Comparison of ENCODE assay signal across 10 cellular contexts in the genomic region with DNA sequence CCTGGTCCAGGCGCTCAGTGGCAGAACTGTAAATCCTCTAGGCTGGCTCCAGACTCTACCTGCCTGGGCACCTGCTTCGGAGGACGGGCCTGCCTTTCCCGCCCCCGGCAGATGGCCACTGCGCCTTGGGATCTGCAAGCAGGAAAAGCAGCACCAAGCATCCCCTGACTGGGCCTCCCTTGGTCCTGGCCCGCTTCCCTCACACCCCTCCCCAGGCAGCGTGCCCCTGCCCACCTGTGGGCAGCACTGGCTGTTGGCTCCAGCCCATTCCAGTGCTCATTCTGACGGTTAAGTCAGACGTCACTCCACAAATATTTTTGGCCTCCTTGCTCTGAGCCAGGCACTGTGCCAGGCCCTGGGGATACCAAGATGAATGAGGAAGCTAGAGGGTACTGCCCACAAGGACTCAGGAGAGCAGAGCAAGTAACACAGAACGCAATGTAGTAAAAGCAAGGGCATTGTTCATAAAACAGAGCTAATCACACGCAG. TPM values are rescaled to one million over a fixed set of nuclear protein-coding genes. Genes with fewer than 3 reads are reported as not detected.
DNase-seq lines count a peak whose midpoint lies in the region; ATAC-seq and TF ChIP-seq lines count a peak whose summit lies in the region.
"Had no signal": no experiment of that assay in that cellular context is flagged by ENCODE, and none has a peak within 500 bp of the region (broad histone marks: within the 10 kb centered on the region; RNA-seq: fewer than 3 reads in every experiment).

No MANE protein-coding gene starts in this region.

- H3K9me3 ChIP-seq in RWPE2 (ENCODE audit: severe bottlenecking) = no peaks in the 10 kb centered on the region
- H3K9me3 ChIP-seq in transverse colon = no peaks in the 10 kb centered on the region

- ATAC-seq in RWPE2 (ENCODE audit: low read depth) = peak; percentile 88
- no peak for ATAC-seq in GM21526 (IDR thresholded peaks at IDR 0.05; ENCODE audit: low FRiP score, unreplicated experiment)

- no peak for TF ChIP-seq POLR2A in transverse colon (IDR thresholded peaks at IDR 0.05)

- intact Hi-C loops in transverse colon (cut with DNase I; ENCODE audit: low total_unique reads) = no loop called here

- H3K27ac ChIP-seq in RWPE2 (ENCODE audit: poor library complexity, severe bottlenecking) (peak overlapping the region; percentile 80), transverse colon (peak overlapping the region in 1 of 4 donors; percentile 49)

- H3K4me3 ChIP-seq in RWPE2 (ENCODE audit: severe bottlenecking) (no peak overlapping the region), fibroblast of the aortic adventitia (ENCODE audit: low read depth, low read length) (no peak overlapping the region), transverse colon (no peak overlapping the region)

- no peak for TF ChIP-seq EP300 in transverse colon (IDR thresholded peaks at IDR 0.05; ENCODE audit: low read depth)

- DNase-seq in NCI-H1105 treated with DMSO at 0.1 percent for 48 hours (lab: John Stamatoyannopoulos, UW) (peak; percentile 28), NCI-H1105 (lab: John Stamatoyannopoulos, UW) (no peak), RWPE2 (ENCODE audit: low spot score) (peak; percentile 91), fibroblast of the aortic adventitia (ENCODE audit: low read depth) (peak; percentile 60), transverse colon (peak; percentile 67), NCI-H524 (lab: John Stamatoyannopoulos, UW) (no peak)
- no peak for DNase-seq in stimulated activated CD4-positive, alpha-beta T cell treated with anti-CD3 and anti-CD28 coated beads, Interleukin-4, amount 100 ng/mL, for 24 hours
- DNase-seq: activated CD4-positive, alpha-beta T cell treated with anti-CD3 and anti-CD28 coated beads for 48 hours; KBM-7 had no signal

- WGBS in transverse colon (ENCODE audit: low coverage in 1 of 2), 2 donors = 46 to 50% methylated on average over 1 to 12 of the region's 12 CpGs

- H3K4me1 ChIP-seq in RWPE2 (ENCODE audit: insufficient read depth, poor library complexity, severe bottlenecking) (peaks cover 22% of the 10 kb centered on the region), transverse colon (peaks cover 0 to 12% (median 9%) of the 10 kb centered on the region in 4 donors)

- H3K36me3 ChIP-seq in RWPE2 (ENCODE audit: low read depth) (no peaks in the 10 kb centered on the region), transverse colon (no peaks in the 10 kb centered on the region)

- TF ChIP-seq CTCF in RWPE2 (IDR thresholded peaks at IDR 0.05; ENCODE audit: poor library complexity, severe bottlenecking) = no peak
- no peak for TF ChIP-seq CTCF in fibroblast of the aortic adventitia (IDR thresholded peaks at IDR 0.05; ENCODE audit: insufficient read depth, low read length)
- TF ChIP-seq CTCF in transverse colon (IDR thresholded peaks at IDR 0.05) = no peak

- in situ Hi-C loops in transverse colon (cut with MboI; ENCODE audit: low pct_ligation_motif_present in 1 of 4, low pct_unique_long_range_greater_than_20kb in 1 of 4, low sequenced_read_pairs in 3 of 4) = no loop called here

- H3K27me3 ChIP-seq in RWPE2 (ENCODE audit: insufficient read depth, poor library complexity, severe bottlenecking) (no peaks in the 10 kb centered on the region), transverse colon (peaks cover 26% of the 10 kb centered on the region)

RNA-seq across cellular contexts. Expression of gene BLACAT1, which starts 22.0 kb away (rescaled TPM):
- 0.09 TPM in 1 of 2 replicates, not detected in the other for total RNA-seq in fibroblast of the aortic adventitia (ENCODE audit: low replicate concordance)
- total RNA-seq in transverse colon = under 1 TPM in 1 of 4 donors, not detected in 3; 0.48 TPM

RNA-seq across cellular contexts. Expression of gene CDK18, which starts 26.7 kb away (rescaled TPM):
- total RNA-seq in fibroblast of the aortic adventitia (ENCODE audit: low replicate concordance) (0.27 and 1.6 TPM in 2 replicates), transverse colon (100 to 1,000 TPM in 1 of 4 donors, 10 to 100 TPM in 3; 28.8 to 112 (median 33.5) TPM)

RNA-seq across cellular contexts. Expression of gene LEMD1, which starts 55.9 kb away (rescaled TPM):
- total RNA-seq in fibroblast of the aortic adventitia (ENCODE audit: low replicate concordance) (0.36 TPM in 1 of 2 replicates, not detected in the other), transverse colon (not detected)

Comparison
In these comparisons a context has a peak if more than half of its experiments do, and no peak if none do; other contexts are left out.
1. DNase-seq: peak in NCI-H1105 treated with DMSO at 0.1 percent for 48 hours (single experiment), RWPE2 (single experiment), fibroblast of the aortic adventitia (single experiment) and transverse colon (single experiment); none in NCI-H1105 (single experiment), stimulated activated CD4-positive, alpha-beta T cell treated with anti-CD3 and anti-CD28 coated beads, Interleukin-4, amount 100 ng/mL, for 24 hours (single experiment) and NCI-H524 (0 of 2).
2. RNA of gene CDK18, which starts 26.7 kb away (total RNA-seq): 28.8 to 112 TPM in transverse colon; 0.27 to 1.6 TPM in fibroblast of the aortic adventitia; every median in the first group is over 10 times any median in the second.